22 cellular contexts compared by ENCODE assay signal in the genomic region with DNA sequence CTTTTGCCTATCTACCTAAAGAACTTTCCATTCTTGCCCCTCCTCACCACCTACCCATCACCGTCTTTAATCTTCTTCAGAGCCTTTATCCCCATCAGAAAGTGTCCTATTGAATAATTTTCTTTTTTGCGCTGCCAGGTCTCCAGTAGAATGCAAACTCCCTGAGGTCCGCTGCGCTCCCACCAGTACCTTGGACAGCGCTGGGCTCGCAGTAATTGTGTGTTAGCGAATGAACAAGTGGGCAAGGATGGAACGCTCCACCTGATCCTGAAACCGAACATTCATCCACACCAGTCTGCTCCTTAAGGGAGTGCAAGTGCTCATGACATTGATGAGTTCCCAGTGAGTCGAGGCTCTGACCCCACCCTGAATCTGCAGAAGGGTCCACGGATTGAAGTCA.
DNase-seq lines count a peak whose midpoint lies in the region; ATAC-seq, FAIRE-seq and TF ChIP-seq lines count a peak whose summit lies in the region.
"Had no signal": no experiment of that assay in that cellular context is flagged by ENCODE, and none has a peak within 500 bp of the region (broad histone marks: within the 10 kb centered on the region; RNA-seq: fewer than 3 reads in every experiment).

No MANE protein-coding gene starts in this region.

- H3K9me3 ChIP-seq in SK-N-SH: no peaks in the 10 kb centered on the region
- no peaks in the 10 kb centered on the region for H3K9me3 ChIP-seq in GM12878 (replicated peaks; ENCODE audit: control insufficient read depth, insufficient read depth, low read length)
- H3K9me3 ChIP-seq: BLaER1 had no signal

- H3K27ac ChIP-seq in SK-N-SH (ENCODE audit: low read depth in 2 of 2, low read length in 1 of 2): no peak overlapping the region
- no peak overlapping the region for H3K27ac ChIP-seq in GM12878 (ENCODE audit: control insufficient read depth, insufficient read depth)
- H3K27ac ChIP-seq: 22Rv1, BLaER1, HL-60 had no signal

- H4K20me1 ChIP-seq in SK-N-SH (ENCODE audit: insufficient read depth): no peaks in the 10 kb centered on the region
- no peaks in the 10 kb centered on the region for H4K20me1 ChIP-seq in GM12878 (ENCODE audit: control insufficient read depth, insufficient read depth)
- H4K20me1 ChIP-seq: BLaER1 had no signal

- DNase-seq in SK-N-SH (no peak), GM12878 (ENCODE audit: low read depth, low spot score) (no peak)
- DNase-seq in stimulated activated effector memory CD8-positive, alpha-beta T cell treated with anti-CD3 and anti-CD28 coated beads, Interleukin-12 subunit alpha, Interleukin-12 subunit beta, amount 100 ng/mL, for 72 hours (ENCODE audit: low spot score in 2 of 2): no peak
- DNase-seq: Calu3; CD4-positive, alpha-beta memory T cell; DND-41; EL; GOT3; H7; IMR-90; Karpas-422; KBM-7 had no signal

- no peaks in the 10 kb centered on the region for H3K9me2 ChIP-seq in SK-N-SH

- H3K79me2 ChIP-seq in SK-N-SH (ENCODE audit: insufficient read depth): no peaks in the 10 kb centered on the region
- H3K79me2 ChIP-seq in GM12878 (ENCODE audit: control insufficient read depth, insufficient read depth, low read length): no peaks in the 10 kb centered on the region

- no peak for TF ChIP-seq POLR2A in GM12878 (IDR thresholded peaks at IDR 0.05; ENCODE audit: low read depth, low read length)

- BruUV-seq in GM12878 (replicated peaks; lab: Mats Ljungman, UMichigan): no TSS peak

- CTCF ChIA-PET in SK-N-SH (lab: Yijun Ruan, JAX) (interaction anchor here (1.4 kb wide), 1 partner anchor 138 kb away, joined by 4 read pairs; no protein-coding TSS in a partner anchor), GM12878 (lab: Yijun Ruan, JAX) (no interaction called here)

- intact Hi-C loops in GM12878 (cut with micrococcal nuclease; ENCODE audit: unreplicated experiment): no loop called here

- no peak for FAIRE-seq in GM12878 (lab: Jason Lieb, UNC)
- FAIRE-seq: GM12891, GM19239 had no signal

- H3K4me2 ChIP-seq in SK-N-SH (no peak overlapping the region), GM12878 (ENCODE audit: control insufficient read depth, insufficient read depth) (no peak overlapping the region)
- H3K4me2 ChIP-seq: BLaER1 had no signal

- TF ChIP-seq EP300 in SK-N-SH (IDR thresholded peaks at IDR 0.05; ENCODE audit: borderline replicate concordance in 1 of 2, low read depth in 1 of 2, low read length in 1 of 2) (no peak), Ishikawa (IDR thresholded peaks at IDR 0.05; ENCODE audit: borderline replicate concordance) (no peak), GM12878 (IDR thresholded peaks at IDR 0.05; ENCODE audit: borderline replicate concordance in 1 of 2, control insufficient read depth in 1 of 2, low read depth in 2 of 2, low read length in 2 of 2) (no peak)

- WGBS in SK-N-SH (ENCODE audit: low lambda C conversion rate): 60% methylated on average over 11 of the region's 11 CpGs
- 42% methylated on average over 11 of the region's 11 CpGs for WGBS in GM12878 (ENCODE audit: insufficient coverage, insufficient replicate concordance, low lambda C conversion rate, missing lambda C conversion rate)

- H3K36me3 ChIP-seq in SK-N-SH (replicated peaks in 1 of 2; ENCODE audit: control insufficient read depth in 1 of 2, insufficient read depth in 2 of 2, low read length in 1 of 2) (no peaks in the 10 kb centered on the region), GM12878 (ENCODE audit: control insufficient read depth in 2 of 2, insufficient read depth in 2 of 2, low read length in 1 of 2) (no peaks in the 10 kb centered on the region)
- H3K36me3 ChIP-seq: BLaER1 had no signal

- H3K27ac Mint-ChIP-seq in stimulated activated effector memory CD8-positive, alpha-beta T cell treated with anti-CD3 and anti-CD28 coated beads, Interleukin-12 subunit alpha, Interleukin-12 subunit beta, amount 100 ng/mL, for 72 hours: no peak overlapping the region
- H3K27ac Mint-ChIP-seq: CD14-positive monocyte; CD4-positive, alpha-beta memory T cell had no signal

- TF ChIP-seq RAD21 in SK-N-SH (IDR thresholded peaks at IDR 0.05; ENCODE audit: low read length): no peak
- TF ChIP-seq RAD21 in Ishikawa (IDR thresholded peaks at IDR 0.05; ENCODE audit: low read depth): no peak
- no peak for TF ChIP-seq RAD21 in GM12878 (IDR thresholded peaks at IDR 0.05; ENCODE audit: insufficient read depth, low read depth, low read length)

- H3K4me1 ChIP-seq in SK-N-SH (ENCODE audit: control insufficient read depth in 1 of 2, insufficient read depth in 2 of 2, low read depth in 1 of 2, low read length in 1 of 2) (no peaks in the 10 kb centered on the region), GM12878 (ENCODE audit: control insufficient read depth, insufficient read depth, low read length) (no peaks in the 10 kb centered on the region)

- H3K4me1 Mint-ChIP-seq in stimulated activated effector memory CD8-positive, alpha-beta T cell treated with anti-CD3 and anti-CD28 coated beads, Interleukin-12 subunit alpha, Interleukin-12 subunit beta, amount 100 ng/mL, for 72 hours: no peaks in the 10 kb centered on the region
- H3K4me1 Mint-ChIP-seq: CD14-positive monocyte; CD4-positive, alpha-beta memory T cell had no signal

- POLR2A ChIA-PET in SK-N-SH (lab: Yijun Ruan, JAX) (no interaction called here), GM12878 (lab: Charles Lee) (no interaction called here)

- H2AFZ ChIP-seq in SK-N-SH (ENCODE audit: low read depth) (no peak overlapping the region), GM12878 (ENCODE audit: control insufficient read depth, low read depth, low read length) (no peak overlapping the region)

- H3K36me3 Mint-ChIP-seq in stimulated activated effector memory CD8-positive, alpha-beta T cell treated with anti-CD3 and anti-CD28 coated beads, Interleukin-12 subunit alpha, Interleukin-12 subunit beta, amount 100 ng/mL, for 72 hours: no peaks in the 10 kb centered on the region
- H3K36me3 Mint-ChIP-seq: CD14-positive monocyte; CD4-positive, alpha-beta memory T cell had no signal

- no peaks in the 10 kb centered on the region for H3F3A ChIP-seq in SK-N-SH (replicated peaks; ENCODE audit: insufficient read depth)

- H3K9ac ChIP-seq in SK-N-SH (no peak overlapping the region), GM12878 (ENCODE audit: control insufficient read depth, insufficient read depth, low read length) (no peak overlapping the region)
- H3K9ac ChIP-seq: BLaER1 had no signal

- no peak overlapping the region for H3K4me3 ChIP-seq in SK-N-SH (ENCODE audit: low read depth in 2 of 2, low read length in 1 of 2)
- H3K4me3 ChIP-seq in GM12878: no peak overlapping the region
- H3K4me3 ChIP-seq: BLaER1 had no signal

- RAD21 ChIA-PET in GM12878 (lab: Charles Lee; ENCODE audit: unreplicated experiment): no interaction called here

- TF ChIP-seq CTCF in SK-N-SH (IDR thresholded peaks at IDR 0.05): no peak
- no peak for TF ChIP-seq CTCF in GM12878 (IDR thresholded peaks at IDR 0.05 in 2 of 3, conservative IDR thresholded peaks at IDR 0.05 in 1 of 3; ENCODE audit: control insufficient read depth in 2 of 3, extremely low read depth in 1 of 3, insufficient read depth in 1 of 3, low read depth in 3 of 3, low read length in 3 of 3)

- no peak overlapping the region for H3K4me3 Mint-ChIP-seq in stimulated activated effector memory CD8-positive, alpha-beta T cell treated with anti-CD3 and anti-CD28 coated beads, Interleukin-12 subunit alpha, Interleukin-12 subunit beta, amount 100 ng/mL, for 72 hours
- H3K4me3 Mint-ChIP-seq: CD14-positive monocyte; CD4-positive, alpha-beta memory T cell had no signal

- SMC1A ChIA-PET in GM12878 (lab: Charles Lee; ENCODE audit: uncharacterized antibody, unreplicated experiment): no interaction called here

- H3K27me3 ChIP-seq in SK-N-SH (ENCODE audit: insufficient read depth) (no peaks in the 10 kb centered on the region), GM12878 (replicated peaks in 1 of 2; ENCODE audit: control insufficient read depth in 2 of 2, insufficient read depth in 2 of 2, low read length in 1 of 2) (no peaks in the 10 kb centered on the region)
- H3K27me3 ChIP-seq: BLaER1 had no signal

- H3K9me3 Mint-ChIP-seq in stimulated activated effector memory CD8-positive, alpha-beta T cell treated with anti-CD3 and anti-CD28 coated beads, Interleukin-12 subunit alpha, Interleukin-12 subunit beta, amount 100 ng/mL, for 72 hours: no peaks in the 10 kb centered on the region

- ATAC-seq in SK-N-SH treated with all-trans-retinoic acid at 6 μM for 48 hours (no peak), GM12878 (no peak), GM21717 (IDR thresholded peaks at IDR 0.05; ENCODE audit: unreplicated experiment) (no peak), HG02759 (IDR thresholded peaks at IDR 0.05; ENCODE audit: unreplicated experiment) (no peak)
- no peak for ATAC-seq in stimulated activated effector memory CD8-positive, alpha-beta T cell treated with anti-CD3 and anti-CD28 coated beads, Interleukin-12 subunit alpha, Interleukin-12 subunit beta, amount 100 ng/mL, for 72 hours

- in situ Hi-C loops in GM12878 (cut with MboI): no loop called here

TF ChIP-seq in SK-N-SH treated with all-trans-retinoic acid at 6 μM for 48 hours, 23 proteins besides CTCF, POLR2A, EP300 and RAD21 (continues in another document):
- no peak for TF ChIP-seq CSDC2 (CRISPR knock-in tag; IDR thresholded peaks at IDR 0.05)
- TF ChIP-seq TOX (CRISPR knock-in tag; IDR thresholded peaks at IDR 0.05; ENCODE audit: borderline replicate concordance): no peak
- no peak for TF ChIP-seq RARB (CRISPR knock-in tag; IDR thresholded peaks at IDR 0.05)
- no peak for TF ChIP-seq SNAI2 (CRISPR knock-in tag; IDR thresholded peaks at IDR 0.05)

TF ChIP-seq in Ishikawa, 13 proteins besides CTCF, POLR2A, EP300 and RAD21 (continues in another document):
- TF ChIP-seq YY1 (IDR thresholded peaks at IDR 0.05; ENCODE audit: low read depth): no peak

Comparison
In these comparisons a context has a peak if more than half of its experiments do, and no peak if none do; other contexts are left out.
1. Of the 26 proteins assayed by ChIP-seq in both GM12878 and SK-N-SH: peak only in GM12878: none; only in SK-N-SH: none; in both: REST; in neither: 25.